ENCODE assay signal across 1 cellular context in genomic region chr17:8632087-8632486, GRCh38.
TF ChIP-seq lines count a peak whose summit lies in the region.

No MANE protein-coding gene starts in this region.

TF ChIP-seq in HepG2, 621 proteins besides CTCF, POLR2A, EP300 and RAD21 (continued from another document and continues in another):
- peak; percentile 71 for TF ChIP-seq PATZ1 (CRISPR knock-in tag; IDR thresholded peaks at IDR 0.05)
- no peak for TF ChIP-seq ATF2 (CRISPR knock-in tag; IDR thresholded peaks at IDR 0.05)
- no peak for TF ChIP-seq ONECUT2 (CRISPR knock-in tag; IDR thresholded peaks at IDR 0.05)
- no peak for TF ChIP-seq BRD4 (CRISPR knock-in tag; IDR thresholded peaks at IDR 0.05)
- TF ChIP-seq TEAD3 (CRISPR knock-in tag; optimal IDR thresholded peaks at IDR 0.05; ENCODE audit: borderline replicate concordance): peak; percentile 77
- TF ChIP-seq ZNF101 (CRISPR knock-in tag; IDR thresholded peaks at IDR 0.05; ENCODE audit: borderline replicate concordance, low read depth): no peak
- peak; percentile 54; the same call in 1 of the 2 replicates for TF ChIP-seq RXRB (CRISPR knock-in tag; IDR thresholded peaks at IDR 0.05; ENCODE audit: borderline replicate concordance)
- no peak for TF ChIP-seq ZNF3 (CRISPR knock-in tag; IDR thresholded peaks at IDR 0.05)
- no peak for TF ChIP-seq ZNF296 (CRISPR knock-in tag; conservative IDR thresholded peaks at IDR 0.05)
- no peak for TF ChIP-seq CCDC6 (CRISPR knock-in tag; IDR thresholded peaks at IDR 0.05)
- no peak for TF ChIP-seq DMTF1 (CRISPR knock-in tag; IDR thresholded peaks at IDR 0.05)
- TF ChIP-seq GATA4 (IDR thresholded peaks at IDR 0.05; ENCODE audit: borderline replicate concordance, low read depth): no peak
- TF ChIP-seq ZFY (CRISPR knock-in tag; IDR thresholded peaks at IDR 0.05): no peak
- TF ChIP-seq KDM4B (CRISPR knock-in tag; IDR thresholded peaks at IDR 0.05): no peak
- TF ChIP-seq ETS1 (CRISPR knock-in tag; IDR thresholded peaks at IDR 0.05): no peak
- no peak for TF ChIP-seq ATF7 (IDR thresholded peaks at IDR 0.05)
- no peak for TF ChIP-seq ATF7 (CRISPR knock-in tag; IDR thresholded peaks at IDR 0.05)
- TF ChIP-seq ZNF33B (CRISPR knock-in tag; IDR thresholded peaks at IDR 0.05): no peak
- no peak for TF ChIP-seq TMF1 (CRISPR knock-in tag; IDR thresholded peaks at IDR 0.05; ENCODE audit: low read depth)
- no peak for TF ChIP-seq E2F2 (CRISPR knock-in tag; IDR thresholded peaks at IDR 0.05; ENCODE audit: borderline replicate concordance)
- TF ChIP-seq ZNF597 (CRISPR knock-in tag; IDR thresholded peaks at IDR 0.05): no peak
- TF ChIP-seq ZNF546 (CRISPR knock-in tag; conservative IDR thresholded peaks at IDR 0.05): no peak
- TF ChIP-seq ZNF136 (CRISPR knock-in tag; IDR thresholded peaks at IDR 0.05; ENCODE audit: low read depth): no peak
- TF ChIP-seq ZNF276 (CRISPR knock-in tag; IDR thresholded peaks at IDR 0.05; ENCODE audit: low read depth): no peak
- peak; percentile 85 for TF ChIP-seq TFE3 (CRISPR knock-in tag; IDR thresholded peaks at IDR 0.05)
- TF ChIP-seq ZNF781 (CRISPR knock-in tag; IDR thresholded peaks at IDR 0.05; ENCODE audit: borderline replicate concordance, not compliant biosample characterization): no peak
- no peak for TF ChIP-seq TCF12 (IDR thresholded peaks at IDR 0.05)
- no peak for TF ChIP-seq TCF12 (CRISPR knock-in tag; IDR thresholded peaks at IDR 0.05)
- TF ChIP-seq ZBTB40 (IDR thresholded peaks at IDR 0.05): no peak
- TF ChIP-seq ZBTB40 (CRISPR knock-in tag; IDR thresholded peaks at IDR 0.05): no peak
- no peak for TF ChIP-seq IRX3 (CRISPR knock-in tag; IDR thresholded peaks at IDR 0.05; ENCODE audit: borderline replicate concordance, low read depth)
- TF ChIP-seq ZNF619 (CRISPR knock-in tag; IDR thresholded peaks at IDR 0.05): no peak
- TF ChIP-seq ZGPAT (CRISPR knock-in tag; IDR thresholded peaks at IDR 0.05): no peak; the same call in 1 of the 2 replicates
- TF ChIP-seq ZNF383 (CRISPR knock-in tag; IDR thresholded peaks at IDR 0.05; ENCODE audit: borderline replicate concordance): no peak
- no peak for TF ChIP-seq RNF2 (conservative IDR thresholded peaks at IDR 0.05; ENCODE audit: low read depth)
